Comparison of ENCODE assay signal across 1 cellular context in the genomic region with DNA sequence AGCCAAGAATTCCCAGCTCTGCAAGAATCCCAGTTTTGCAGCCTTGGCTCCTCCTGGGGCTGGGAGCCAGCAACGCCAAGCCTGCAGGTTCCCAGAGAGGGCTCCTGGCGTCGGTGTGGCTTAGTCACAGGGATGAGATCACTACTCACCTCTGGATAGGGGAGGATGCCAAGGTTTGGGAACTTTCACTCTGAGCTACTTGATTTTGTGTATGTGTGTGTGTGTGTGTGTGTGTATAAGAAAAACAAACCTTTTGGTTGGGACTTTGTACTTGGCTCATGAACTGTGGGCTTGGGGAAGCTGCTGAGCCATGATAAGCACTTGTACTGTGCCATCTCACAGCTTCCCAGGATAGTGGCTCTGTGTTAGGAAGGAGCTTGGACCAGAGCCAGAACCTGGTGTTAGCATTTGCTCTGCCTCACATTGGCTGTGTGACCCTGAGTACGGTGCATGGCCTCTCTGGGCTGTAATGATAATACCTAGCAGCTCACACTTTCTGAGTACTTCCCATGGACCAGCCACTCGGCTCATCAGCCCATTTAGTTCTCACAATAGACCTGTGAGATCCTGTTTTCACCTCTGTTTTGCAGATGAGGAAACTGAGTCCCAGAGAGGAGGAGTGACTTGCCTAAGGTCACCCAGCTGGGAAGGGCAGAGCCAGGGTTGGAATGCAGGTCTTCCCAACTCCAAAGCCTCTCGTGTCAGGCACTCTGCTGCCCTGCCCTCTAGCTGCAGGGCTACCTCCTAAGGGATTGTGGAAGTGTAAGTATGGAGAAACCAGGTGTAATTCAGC.
TF ChIP-seq lines count a peak whose summit lies in the region.

No MANE protein-coding gene starts in this region.

TF ChIP-seq in HepG2, 621 proteins besides CTCF, POLR2A, EP300 and RAD21 (continued from another document and continues in another):
- TF ChIP-seq, protein P1, sequence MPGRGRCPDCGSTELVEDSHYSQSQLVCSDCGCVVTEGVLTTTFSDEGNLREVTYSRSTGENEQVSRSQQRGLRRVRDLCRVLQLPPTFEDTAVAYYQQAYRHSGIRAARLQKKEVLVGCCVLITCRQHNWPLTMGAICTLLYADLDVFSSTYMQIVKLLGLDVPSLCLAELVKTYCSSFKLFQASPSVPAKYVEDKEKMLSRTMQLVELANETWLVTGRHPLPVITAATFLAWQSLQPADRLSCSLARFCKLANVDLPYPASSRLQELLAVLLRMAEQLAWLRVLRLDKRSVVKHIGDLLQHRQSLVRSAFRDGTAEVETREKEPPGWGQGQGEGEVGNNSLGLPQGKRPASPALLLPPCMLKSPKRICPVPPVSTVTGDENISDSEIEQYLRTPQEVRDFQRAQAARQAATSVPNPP (CRISPR knock-in tag; IDR thresholded peaks at IDR 0.05) = no peak
- no peak for TF ChIP-seq NCOA5 (CRISPR knock-in tag; IDR thresholded peaks at IDR 0.05)
- TF ChIP-seq POLR2G (IDR thresholded peaks at IDR 0.05; ENCODE audit: low read depth, low read length) = no peak
- peak; percentile 24; the same call in 1 of the 2 replicates for TF ChIP-seq RARA (CRISPR knock-in tag; IDR thresholded peaks at IDR 0.05)
- TF ChIP-seq PHF21A (CRISPR knock-in tag; IDR thresholded peaks at IDR 0.05) = peak; percentile 82
- TF ChIP-seq, protein P2, sequence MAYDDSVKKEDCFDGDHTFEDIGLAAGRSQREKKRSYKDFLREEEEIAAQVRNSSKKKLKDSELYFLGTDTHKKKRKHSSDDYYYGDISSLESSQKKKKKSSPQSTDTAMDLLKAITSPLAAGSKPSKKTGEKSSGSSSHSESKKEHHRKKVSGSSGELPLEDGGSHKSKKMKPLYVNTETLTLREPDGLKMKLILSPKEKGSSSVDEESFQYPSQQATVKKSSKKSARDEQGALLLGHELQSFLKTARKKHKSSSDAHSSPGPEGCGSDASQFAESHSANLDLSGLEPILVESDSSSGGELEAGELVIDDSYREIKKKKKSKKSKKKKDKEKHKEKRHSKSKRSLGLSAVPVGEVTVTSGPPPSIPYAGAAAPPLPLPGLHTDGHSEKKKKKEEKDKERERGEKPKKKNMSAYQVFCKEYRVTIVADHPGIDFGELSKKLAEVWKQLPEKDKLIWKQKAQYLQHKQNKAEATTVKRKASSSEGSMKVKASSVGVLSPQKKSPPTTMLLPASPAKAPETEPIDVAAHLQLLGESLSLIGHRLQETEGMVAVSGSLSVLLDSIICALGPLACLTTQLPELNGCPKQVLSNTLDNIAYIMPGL (CRISPR knock-in tag; IDR thresholded peaks at IDR 0.05; ENCODE audit: borderline replicate concordance in 1 of 2, low read depth in 1 of 2) = peak in 1 of 2 experiments; percentile 24; a peak in 1 of 4 replicates
- TF ChIP-seq, protein P3, sequence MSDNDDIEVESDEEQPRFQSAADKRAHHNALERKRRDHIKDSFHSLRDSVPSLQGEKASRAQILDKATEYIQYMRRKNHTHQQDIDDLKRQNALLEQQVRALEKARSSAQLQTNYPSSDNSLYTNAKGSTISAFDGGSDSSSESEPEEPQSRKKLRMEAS (IDR thresholded peaks at IDR 0.05) = 0 out of 2 replicates have a peak, but pooled peaks have one; percentile 14
- no peak for TF ChIP-seq U2AF2 (IDR thresholded peaks at IDR 0.05; ENCODE audit: low read depth, low read length)
- no peak for TF ChIP-seq SAFB2 (CRISPR knock-in tag; IDR thresholded peaks at IDR 0.05; ENCODE audit: borderline replicate concordance, low read depth)
- TF ChIP-seq SP1 (IDR thresholded peaks at IDR 0.05) = no peak
- no peak for TF ChIP-seq SP1 (CRISPR knock-in tag; IDR thresholded peaks at IDR 0.05)
- no peak for TF ChIP-seq TBP (CRISPR knock-in tag; IDR thresholded peaks at IDR 0.05)
- TF ChIP-seq, protein P4, sequence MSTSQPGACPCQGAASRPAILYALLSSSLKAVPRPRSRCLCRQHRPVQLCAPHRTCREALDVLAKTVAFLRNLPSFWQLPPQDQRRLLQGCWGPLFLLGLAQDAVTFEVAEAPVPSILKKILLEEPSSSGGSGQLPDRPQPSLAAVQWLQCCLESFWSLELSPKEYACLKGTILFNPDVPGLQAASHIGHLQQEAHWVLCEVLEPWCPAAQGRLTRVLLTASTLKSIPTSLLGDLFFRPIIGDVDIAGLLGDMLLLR (CRISPR knock-in tag; IDR thresholded peaks at IDR 0.05) = no peak
- no peak for TF ChIP-seq ZNF562 (CRISPR knock-in tag; IDR thresholded peaks at IDR 0.05; ENCODE audit: borderline replicate concordance)
- TF ChIP-seq RFX5 (IDR thresholded peaks at IDR 0.05; ENCODE audit: low read depth, low read length) = no peak
- TF ChIP-seq, protein P5, sequence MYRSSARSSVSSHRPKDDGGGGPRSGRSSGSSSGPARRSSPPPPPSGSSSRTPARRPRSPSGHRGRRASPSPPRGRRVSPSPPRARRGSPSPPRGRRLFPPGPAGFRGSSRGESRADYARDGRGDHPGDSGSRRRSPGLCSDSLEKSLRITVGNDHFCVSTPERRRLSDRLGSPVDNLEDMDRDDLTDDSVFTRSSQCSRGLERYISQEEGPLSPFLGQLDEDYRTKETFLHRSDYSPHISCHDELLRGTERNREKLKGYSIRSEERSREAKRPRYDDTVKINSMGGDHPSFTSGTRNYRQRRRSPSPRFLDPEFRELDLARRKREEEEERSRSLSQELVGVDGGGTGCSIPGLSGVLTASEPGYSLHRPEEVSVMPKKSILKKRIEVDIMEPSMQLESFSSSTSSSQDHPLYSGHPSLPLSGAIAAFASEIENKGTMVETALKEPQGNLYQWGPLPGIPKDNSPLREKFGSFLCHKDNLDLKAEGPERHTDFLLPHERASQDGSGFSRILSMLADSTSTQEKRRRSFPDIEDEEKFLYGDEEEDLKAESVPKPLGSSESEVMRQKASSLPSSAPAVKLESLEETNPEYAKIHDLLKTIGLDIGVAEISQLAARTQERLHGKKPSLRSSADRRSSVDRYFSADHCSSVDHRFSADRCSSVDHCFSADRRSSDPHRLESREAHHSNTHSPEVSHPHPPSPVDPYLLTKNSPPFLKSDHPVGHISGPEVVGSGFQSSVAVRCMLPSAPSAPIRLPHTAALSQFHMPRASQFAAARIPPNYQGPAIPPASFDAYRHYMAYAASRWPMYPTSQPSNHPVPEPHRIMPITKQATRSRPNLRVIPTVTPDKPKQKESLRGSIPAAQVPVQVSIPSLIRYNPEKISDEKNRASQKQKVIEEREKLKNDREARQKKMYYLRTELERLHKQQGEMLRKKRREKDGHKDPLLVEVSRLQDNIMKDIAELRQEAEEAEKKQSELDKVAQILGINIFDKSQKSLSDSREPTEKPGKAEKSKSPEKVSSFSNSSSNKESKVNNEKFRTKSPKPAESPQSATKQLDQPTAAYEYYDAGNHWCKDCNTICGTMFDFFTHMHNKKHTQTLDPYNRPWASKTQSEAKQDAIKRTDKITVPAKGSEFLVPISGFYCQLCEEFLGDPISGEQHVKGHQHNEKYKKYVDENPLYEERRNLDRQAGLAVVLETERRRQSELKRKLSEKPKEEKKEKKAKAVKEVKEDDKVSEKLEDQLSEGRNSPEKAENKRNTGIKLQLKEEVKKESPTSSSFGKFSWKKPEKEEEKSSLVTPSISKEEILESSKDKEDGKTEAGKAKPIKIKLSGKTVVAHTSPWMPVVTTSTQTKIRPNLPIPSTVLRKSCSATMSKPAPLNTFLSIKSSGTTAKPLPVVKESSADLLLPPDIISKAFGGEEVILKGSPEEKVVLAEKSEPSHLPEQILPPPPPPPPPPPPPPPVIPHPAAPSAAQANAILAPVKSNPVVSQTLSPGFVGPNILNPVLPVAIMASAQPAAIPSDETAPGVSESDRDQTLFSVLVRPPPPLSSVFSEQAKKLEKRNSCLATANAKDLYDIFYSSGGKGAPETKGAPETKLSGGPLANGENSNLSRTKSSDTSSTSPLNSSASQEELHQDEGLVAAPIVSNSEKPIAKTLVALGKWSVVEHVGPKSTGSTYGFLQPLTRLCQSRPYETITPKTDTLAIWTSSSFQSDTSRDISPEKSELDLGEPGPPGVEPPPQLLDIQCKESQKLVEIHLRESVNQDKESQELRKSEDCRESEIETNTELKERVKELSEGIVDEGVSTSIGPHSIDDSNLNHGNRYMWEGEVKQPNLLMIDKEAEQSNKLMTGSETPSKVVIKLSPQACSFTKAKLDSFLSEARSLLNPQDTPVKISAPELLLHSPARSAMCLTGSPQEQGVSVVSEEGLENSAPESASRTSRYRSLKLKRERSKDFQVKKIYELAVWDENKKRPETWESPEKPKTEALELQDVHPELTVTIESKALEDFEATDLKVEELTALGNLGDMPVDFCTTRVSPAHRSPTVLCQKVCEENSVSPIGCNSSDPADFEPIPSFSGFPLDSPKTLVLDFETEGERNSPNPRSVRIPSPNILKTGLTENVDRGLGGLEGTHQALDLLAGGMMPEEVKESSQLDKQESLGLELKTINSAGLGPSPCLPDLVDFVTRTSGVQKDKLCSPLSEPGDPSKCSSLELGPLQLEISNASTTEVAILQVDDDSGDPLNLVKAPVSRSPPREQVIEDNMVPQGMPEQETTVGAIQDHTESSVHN (CRISPR knock-in tag; IDR thresholded peaks at IDR 0.05) = no peak
- no peak for TF ChIP-seq ARNTL (CRISPR knock-in tag; IDR thresholded peaks at IDR 0.05)
- TF ChIP-seq, protein P6, sequence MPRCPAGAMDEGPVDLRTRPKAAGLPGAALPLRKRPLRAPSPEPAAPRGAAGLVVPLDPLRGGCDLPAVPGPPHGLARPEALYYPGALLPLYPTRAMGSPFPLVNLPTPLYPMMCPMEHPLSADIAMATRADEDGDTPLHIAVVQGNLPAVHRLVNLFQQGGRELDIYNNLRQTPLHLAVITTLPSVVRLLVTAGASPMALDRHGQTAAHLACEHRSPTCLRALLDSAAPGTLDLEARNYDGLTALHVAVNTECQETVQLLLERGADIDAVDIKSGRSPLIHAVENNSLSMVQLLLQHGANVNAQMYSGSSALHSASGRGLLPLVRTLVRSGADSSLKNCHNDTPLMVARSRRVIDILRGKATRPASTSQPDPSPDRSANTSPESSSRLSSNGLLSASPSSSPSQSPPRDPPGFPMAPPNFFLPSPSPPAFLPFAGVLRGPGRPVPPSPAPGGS (CRISPR knock-in tag; IDR thresholded peaks at IDR 0.05) = no peak
- TF ChIP-seq, protein P7, sequence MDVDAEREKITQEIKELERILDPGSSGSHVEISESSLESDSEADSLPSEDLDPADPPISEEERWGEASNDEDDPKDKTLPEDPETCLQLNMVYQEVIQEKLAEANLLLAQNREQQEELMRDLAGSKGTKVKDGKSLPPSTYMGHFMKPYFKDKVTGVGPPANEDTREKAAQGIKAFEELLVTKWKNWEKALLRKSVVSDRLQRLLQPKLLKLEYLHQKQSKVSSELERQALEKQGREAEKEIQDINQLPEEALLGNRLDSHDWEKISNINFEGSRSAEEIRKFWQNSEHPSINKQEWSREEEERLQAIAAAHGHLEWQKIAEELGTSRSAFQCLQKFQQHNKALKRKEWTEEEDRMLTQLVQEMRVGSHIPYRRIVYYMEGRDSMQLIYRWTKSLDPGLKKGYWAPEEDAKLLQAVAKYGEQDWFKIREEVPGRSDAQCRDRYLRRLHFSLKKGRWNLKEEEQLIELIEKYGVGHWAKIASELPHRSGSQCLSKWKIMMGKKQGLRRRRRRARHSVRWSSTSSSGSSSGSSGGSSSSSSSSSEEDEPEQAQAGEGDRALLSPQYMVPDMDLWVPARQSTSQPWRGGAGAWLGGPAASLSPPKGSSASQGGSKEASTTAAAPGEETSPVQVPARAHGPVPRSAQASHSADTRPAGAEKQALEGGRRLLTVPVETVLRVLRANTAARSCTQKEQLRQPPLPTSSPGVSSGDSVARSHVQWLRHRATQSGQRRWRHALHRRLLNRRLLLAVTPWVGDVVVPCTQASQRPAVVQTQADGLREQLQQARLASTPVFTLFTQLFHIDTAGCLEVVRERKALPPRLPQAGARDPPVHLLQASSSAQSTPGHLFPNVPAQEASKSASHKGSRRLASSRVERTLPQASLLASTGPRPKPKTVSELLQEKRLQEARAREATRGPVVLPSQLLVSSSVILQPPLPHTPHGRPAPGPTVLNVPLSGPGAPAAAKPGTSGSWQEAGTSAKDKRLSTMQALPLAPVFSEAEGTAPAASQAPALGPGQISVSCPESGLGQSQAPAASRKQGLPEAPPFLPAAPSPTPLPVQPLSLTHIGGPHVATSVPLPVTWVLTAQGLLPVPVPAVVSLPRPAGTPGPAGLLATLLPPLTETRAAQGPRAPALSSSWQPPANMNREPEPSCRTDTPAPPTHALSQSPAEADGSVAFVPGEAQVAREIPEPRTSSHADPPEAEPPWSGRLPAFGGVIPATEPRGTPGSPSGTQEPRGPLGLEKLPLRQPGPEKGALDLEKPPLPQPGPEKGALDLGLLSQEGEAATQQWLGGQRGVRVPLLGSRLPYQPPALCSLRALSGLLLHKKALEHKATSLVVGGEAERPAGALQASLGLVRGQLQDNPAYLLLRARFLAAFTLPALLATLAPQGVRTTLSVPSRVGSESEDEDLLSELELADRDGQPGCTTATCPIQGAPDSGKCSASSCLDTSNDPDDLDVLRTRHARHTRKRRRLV (CRISPR knock-in tag; IDR thresholded peaks at IDR 0.05) = no peak
- TF ChIP-seq ZNF274 (CRISPR knock-in tag; IDR thresholded peaks at IDR 0.05) = no peak
- TF ChIP-seq TSC22D2 (CRISPR knock-in tag; IDR thresholded peaks at IDR 0.05; ENCODE audit: borderline replicate concordance) = no peak
- no peak for TF ChIP-seq AGO2 (optimal IDR thresholded peaks at IDR 0.05; ENCODE audit: low read depth, low read length)
- no peak for TF ChIP-seq ARHGAP35 (CRISPR knock-in tag; IDR thresholded peaks at IDR 0.05; ENCODE audit: borderline replicate concordance)
- no peak for TF ChIP-seq ZNF510 (CRISPR knock-in tag; IDR thresholded peaks at IDR 0.05; ENCODE audit: low read depth)
- TF ChIP-seq ZNF160 (CRISPR knock-in tag; IDR thresholded peaks at IDR 0.05) = no peak
- TF ChIP-seq, protein P8, sequence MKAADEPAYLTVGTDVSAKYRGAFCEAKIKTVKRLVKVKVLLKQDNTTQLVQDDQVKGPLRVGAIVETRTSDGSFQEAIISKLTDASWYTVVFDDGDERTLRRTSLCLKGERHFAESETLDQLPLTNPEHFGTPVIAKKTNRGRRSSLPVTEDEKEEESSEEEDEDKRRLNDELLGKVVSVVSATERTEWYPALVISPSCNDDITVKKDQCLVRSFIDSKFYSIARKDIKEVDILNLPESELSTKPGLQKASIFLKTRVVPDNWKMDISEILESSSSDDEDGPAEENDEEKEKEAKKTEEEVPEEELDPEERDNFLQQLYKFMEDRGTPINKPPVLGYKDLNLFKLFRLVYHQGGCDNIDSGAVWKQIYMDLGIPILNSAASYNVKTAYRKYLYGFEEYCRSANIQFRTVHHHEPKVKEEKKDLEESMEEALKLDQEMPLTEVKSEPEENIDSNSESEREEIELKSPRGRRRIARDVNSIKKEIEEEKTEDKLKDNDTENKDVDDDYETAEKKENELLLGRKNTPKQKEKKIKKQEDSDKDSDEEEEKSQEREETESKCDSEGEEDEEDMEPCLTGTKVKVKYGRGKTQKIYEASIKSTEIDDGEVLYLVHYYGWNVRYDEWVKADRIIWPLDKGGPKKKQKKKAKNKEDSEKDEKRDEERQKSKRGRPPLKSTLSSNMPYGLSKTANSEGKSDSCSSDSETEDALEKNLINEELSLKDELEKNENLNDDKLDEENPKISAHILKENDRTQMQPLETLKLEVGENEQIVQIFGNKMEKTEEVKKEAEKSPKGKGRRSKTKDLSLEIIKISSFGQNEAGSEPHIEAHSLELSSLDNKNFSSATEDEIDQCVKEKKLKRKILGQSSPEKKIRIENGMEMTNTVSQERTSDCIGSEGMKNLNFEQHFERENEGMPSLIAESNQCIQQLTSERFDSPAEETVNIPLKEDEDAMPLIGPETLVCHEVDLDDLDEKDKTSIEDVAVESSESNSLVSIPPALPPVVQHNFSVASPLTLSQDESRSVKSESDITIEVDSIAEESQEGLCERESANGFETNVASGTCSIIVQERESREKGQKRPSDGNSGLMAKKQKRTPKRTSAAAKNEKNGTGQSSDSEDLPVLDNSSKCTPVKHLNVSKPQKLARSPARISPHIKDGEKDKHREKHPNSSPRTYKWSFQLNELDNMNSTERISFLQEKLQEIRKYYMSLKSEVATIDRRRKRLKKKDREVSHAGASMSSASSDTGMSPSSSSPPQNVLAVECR (CRISPR knock-in tag; IDR thresholded peaks at IDR 0.05; ENCODE audit: borderline replicate concordance) = no peak
- no peak for TF ChIP-seq ZNF121 (CRISPR knock-in tag; IDR thresholded peaks at IDR 0.05)
- TF ChIP-seq MYNN (CRISPR knock-in tag; IDR thresholded peaks at IDR 0.05; ENCODE audit: low read depth) = no peak
- no peak for TF ChIP-seq THAP11 (CRISPR knock-in tag; IDR thresholded peaks at IDR 0.05)
- TF ChIP-seq, protein P9, sequence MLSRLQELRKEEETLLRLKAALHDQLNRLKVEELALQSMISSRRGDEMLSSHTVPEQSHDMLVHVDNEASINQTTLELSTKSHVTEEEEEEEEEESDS (CRISPR knock-in tag; IDR thresholded peaks at IDR 0.05; ENCODE audit: borderline replicate concordance) = no peak
